12 cellular contexts compared by ENCODE assay signal in the genomic region with DNA sequence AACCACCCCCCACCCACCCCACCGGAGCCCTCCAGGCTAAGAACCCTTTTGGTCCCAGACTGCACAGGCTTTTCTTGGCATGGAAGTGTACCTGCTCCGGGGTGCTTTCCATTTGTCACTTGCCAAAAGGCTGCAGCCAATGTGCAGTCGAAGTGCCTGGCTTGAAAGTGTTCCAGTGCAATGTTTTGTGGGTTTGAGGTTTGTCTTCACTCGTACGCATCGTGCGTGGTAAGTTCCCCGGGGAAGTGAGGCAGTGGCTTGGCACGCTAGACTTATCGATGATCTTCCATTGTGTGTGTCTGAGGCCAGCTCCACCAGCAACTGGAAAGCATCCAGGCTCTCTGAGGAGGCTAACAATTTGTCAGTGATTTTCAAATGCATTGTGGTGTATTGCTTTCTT.
DNase-seq lines count a peak whose midpoint lies in the region; ATAC-seq and TF ChIP-seq lines count a peak whose summit lies in the region.
"Had no signal": no experiment of that assay in that cellular context is flagged by ENCODE, and none has a peak within 500 bp of the region (broad histone marks: within the 10 kb centered on the region; RNA-seq: fewer than 3 reads in every experiment).

No MANE protein-coding gene starts in this region.

- H2AFZ ChIP-seq in GM23338 (peak overlapping the region; percentile 85), OCI-LY3 (ENCODE audit: low read depth, low read length) (no peak overlapping the region)

- no peak overlapping the region; the same call in 1 of the 2 replicates for H3K27ac Mint-ChIP-seq in GM23338
- H3K27ac Mint-ChIP-seq: activated naive CD8-positive, alpha-beta T cell had no signal

- H3K9me3 ChIP-seq in OCI-LY3 (ENCODE audit: insufficient read depth, low read length) (no peaks in the 10 kb centered on the region), psoas muscle (no peaks in the 10 kb centered on the region)

- intact Hi-C loops in psoas muscle (cut with DNase I) = no loop called here

- no peaks in the 10 kb centered on the region for H3K27me3 Mint-ChIP-seq in GM23338 (ENCODE audit: insufficient read depth, low read depth, poor library complexity)

- peaks cover 22% of the 10 kb centered on the region for H3K4me1 Mint-ChIP-seq in GM23338

- 14 to 19% (median 19%) methylated on average over 10 of the region's 10 CpGs for WGBS in psoas muscle, 3 donors

- H3K9ac ChIP-seq in OCI-LY3 (ENCODE audit: low read length) = no peak overlapping the region

- no peak for TF ChIP-seq CTCF in GM23338 (conservative IDR thresholded peaks at IDR 0.05; ENCODE audit: low read depth in 2 of 2)
- no peak for TF ChIP-seq CTCF in OCI-LY3 (IDR thresholded peaks at IDR 0.05; ENCODE audit: low read depth, low read length)
- TF ChIP-seq CTCF in psoas muscle (IDR thresholded peaks at IDR 0.05) = no peak
- TF ChIP-seq CTCF in GM13977 (IDR thresholded peaks at IDR 0.05; ENCODE audit: extremely low read depth, insufficient read depth, missing control alignments) = no peak

- in situ Hi-C loops in GM13977 (cut with MboI; ENCODE audit: low pct_unique_long_range_greater_than_20kb, low sequenced_read_pairs, unreplicated experiment) = no loop called here

- no peak overlapping the region for H3K27ac ChIP-seq in GM23338 (ENCODE audit: low read depth)
- no peak overlapping the region for H3K27ac ChIP-seq in OCI-LY3 (ENCODE audit: low read length)
- no peak overlapping the region for H3K27ac ChIP-seq in psoas muscle

- H3K36me3 ChIP-seq in GM23338 (ENCODE audit: insufficient read depth) (no peaks in the 10 kb centered on the region), OCI-LY3 (replicated peaks; ENCODE audit: low read depth, low read length) (no peaks in the 10 kb centered on the region), psoas muscle (ENCODE audit: insufficient read depth in 1 of 2, low read depth in 1 of 2) (no peaks in the 10 kb centered on the region)

- H3K4me2 ChIP-seq in GM23338 = no peak overlapping the region; the same call in 1 of the 2 replicates
- peak overlapping the region; percentile 36 for H3K4me2 ChIP-seq in OCI-LY3 (ENCODE audit: low read length)

- H3K4me3 Mint-ChIP-seq in GM23338 = no peak overlapping the region
- H3K4me3 Mint-ChIP-seq: activated naive CD8-positive, alpha-beta T cell had no signal

- peaks cover 15% of the 10 kb centered on the region for H3K9me3 Mint-ChIP-seq in GM23338

- no peak overlapping the region for H3K4me3 ChIP-seq in GM23338
- H3K4me3 ChIP-seq in OCI-LY3 (ENCODE audit: low read length) = no peak overlapping the region
- H3K4me3 ChIP-seq in psoas muscle = no peak overlapping the region

- H3K79me2 ChIP-seq in GM23338 (replicated peaks; ENCODE audit: insufficient read depth) = no peaks in the 10 kb centered on the region
- no peaks in the 10 kb centered on the region for H3K79me2 ChIP-seq in OCI-LY3 (ENCODE audit: low read length)

- peaks cover 14% of the 10 kb centered on the region; the same call in 1 of the 2 replicates for H3K9me2 ChIP-seq in GM23338 (ENCODE audit: insufficient read depth)

- no peaks in the 10 kb centered on the region for H3F3A ChIP-seq in GM23338 (replicated peaks; ENCODE audit: low read depth)

- ATAC-seq in GM23338 (no peak), psoas muscle (no peak)
- ATAC-seq: left ventricle myocardium superior had no signal

- H3K4me1 ChIP-seq in GM23338 (ENCODE audit: insufficient read depth) (peaks cover 34% of the 10 kb centered on the region), OCI-LY3 (ENCODE audit: low read length) (peaks cover 14% of the 10 kb centered on the region), psoas muscle (no peaks in the 10 kb centered on the region)

- no peaks in the 10 kb centered on the region for H4K20me1 ChIP-seq in GM23338 (replicated peaks; ENCODE audit: insufficient read depth)
- H4K20me1 ChIP-seq in OCI-LY3 (ENCODE audit: insufficient read depth, low read length) = no peaks in the 10 kb centered on the region

- peak; percentile 68 for DNase-seq in AG20443 (ENCODE audit: low spot score)
- no peak for DNase-seq in GM23338 (ENCODE audit: low spot score)
- peak; percentile 90 for DNase-seq in fibroblast of peridontal ligament (ENCODE audit: extremely low read depth)
- no peak for DNase-seq in RKO (ENCODE audit: low spot score)
- DNase-seq in psoas muscle = no peak
- no peak for DNase-seq in GM13977 (ENCODE audit: low spot score)
- no peak for DNase-seq in hippocampal formation (lab: John Stamatoyannopoulos, UW)
- DNase-seq: COR-L47, Kasumi-1, left ventricle myocardium superior had no signal

- H3K27me3 ChIP-seq in GM23338 (ENCODE audit: insufficient read depth) (no peaks in the 10 kb centered on the region), OCI-LY3 (ENCODE audit: low read depth, low read length) (no peaks in the 10 kb centered on the region), psoas muscle (ENCODE audit: insufficient read depth in 3 of 3, low read length in 2 of 3) (no peaks in the 10 kb centered on the region)

- H3K36me3 Mint-ChIP-seq in GM23338 (ENCODE audit: low read depth) = peaks cover 17% of the 10 kb centered on the region
- H3K36me3 Mint-ChIP-seq: activated naive CD8-positive, alpha-beta T cell had no signal

TF ChIP-seq in GM23338, 12 proteins besides CTCF, POLR2A, EP300 and RAD21 (continues in another document):
- TF ChIP-seq ZNF331 (CRISPR knock-in tag; IDR thresholded peaks at IDR 0.05; ENCODE audit: low read depth) = no peak
- TF ChIP-seq, protein P1, sequence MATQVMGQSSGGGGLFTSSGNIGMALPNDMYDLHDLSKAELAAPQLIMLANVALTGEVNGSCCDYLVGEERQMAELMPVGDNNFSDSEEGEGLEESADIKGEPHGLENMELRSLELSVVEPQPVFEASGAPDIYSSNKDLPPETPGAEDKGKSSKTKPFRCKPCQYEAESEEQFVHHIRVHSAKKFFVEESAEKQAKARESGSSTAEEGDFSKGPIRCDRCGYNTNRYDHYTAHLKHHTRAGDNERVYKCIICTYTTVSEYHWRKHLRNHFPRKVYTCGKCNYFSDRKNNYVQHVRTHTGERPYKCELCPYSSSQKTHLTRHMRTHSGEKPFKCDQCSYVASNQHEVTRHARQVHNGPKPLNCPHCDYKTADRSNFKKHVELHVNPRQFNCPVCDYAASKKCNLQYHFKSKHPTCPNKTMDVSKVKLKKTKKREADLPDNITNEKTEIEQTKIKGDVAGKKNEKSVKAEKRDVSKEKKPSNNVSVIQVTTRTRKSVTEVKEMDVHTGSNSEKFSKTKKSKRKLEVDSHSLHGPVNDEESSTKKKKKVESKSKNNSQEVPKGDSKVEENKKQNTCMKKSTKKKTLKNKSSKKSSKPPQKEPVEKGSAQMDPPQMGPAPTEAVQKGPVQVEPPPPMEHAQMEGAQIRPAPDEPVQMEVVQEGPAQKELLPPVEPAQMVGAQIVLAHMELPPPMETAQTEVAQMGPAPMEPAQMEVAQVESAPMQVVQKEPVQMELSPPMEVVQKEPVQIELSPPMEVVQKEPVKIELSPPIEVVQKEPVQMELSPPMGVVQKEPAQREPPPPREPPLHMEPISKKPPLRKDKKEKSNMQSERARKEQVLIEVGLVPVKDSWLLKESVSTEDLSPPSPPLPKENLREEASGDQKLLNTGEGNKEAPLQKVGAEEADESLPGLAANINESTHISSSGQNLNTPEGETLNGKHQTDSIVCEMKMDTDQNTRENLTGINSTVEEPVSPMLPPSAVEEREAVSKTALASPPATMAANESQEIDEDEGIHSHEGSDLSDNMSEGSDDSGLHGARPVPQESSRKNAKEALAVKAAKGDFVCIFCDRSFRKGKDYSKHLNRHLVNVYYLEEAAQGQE (IDR thresholded peaks at IDR 0.05; ENCODE audit: unreplicated experiment) = no peak
- TF ChIP-seq, protein P2, sequence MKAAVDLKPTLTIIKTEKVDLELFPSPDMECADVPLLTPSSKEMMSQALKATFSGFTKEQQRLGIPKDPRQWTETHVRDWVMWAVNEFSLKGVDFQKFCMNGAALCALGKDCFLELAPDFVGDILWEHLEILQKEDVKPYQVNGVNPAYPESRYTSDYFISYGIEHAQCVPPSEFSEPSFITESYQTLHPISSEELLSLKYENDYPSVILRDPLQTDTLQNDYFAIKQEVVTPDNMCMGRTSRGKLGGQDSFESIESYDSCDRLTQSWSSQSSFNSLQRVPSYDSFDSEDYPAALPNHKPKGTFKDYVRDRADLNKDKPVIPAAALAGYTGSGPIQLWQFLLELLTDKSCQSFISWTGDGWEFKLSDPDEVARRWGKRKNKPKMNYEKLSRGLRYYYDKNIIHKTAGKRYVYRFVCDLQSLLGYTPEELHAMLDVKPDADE (IDR thresholded peaks at IDR 0.05) = no peak
- no peak for TF ChIP-seq STAT1 (IDR thresholded peaks at IDR 0.05; ENCODE audit: unreplicated experiment)
- no peak for TF ChIP-seq NANOG (IDR thresholded peaks at IDR 0.05; ENCODE audit: borderline replicate concordance)
- TF ChIP-seq ZNF114 (CRISPR knock-in tag; IDR thresholded peaks at IDR 0.05) = no peak
- no peak for TF ChIP-seq JUNB (IDR thresholded peaks at IDR 0.05; ENCODE audit: unreplicated experiment)
- TF ChIP-seq EZH2phosphoT487 (IDR thresholded peaks at IDR 0.05; ENCODE audit: unreplicated experiment) = no peak
- no peak for TF ChIP-seq EZH2 (IDR thresholded peaks at IDR 0.05; ENCODE audit: low read depth, unreplicated experiment)

Comparison
In these comparisons a context has a peak if more than half of its experiments do, and no peak if none do; other contexts are left out.
1. DNase-seq: peak in AG20443 (single experiment) and fibroblast of peridontal ligament (single experiment); none in GM23338 (single experiment), RKO (single experiment), psoas muscle (0 of 2), GM13977 (single experiment) and hippocampal formation (0 of 2).